Comparison of ENCODE assay signal across 12 cellular contexts in genomic region chr2:106140913-106141312, GRCh38. TPM values are rescaled to one million over a fixed set of nuclear protein-coding genes. Genes with fewer than 3 reads are reported as not detected.
DNase-seq lines count a peak whose midpoint lies in the region; ATAC-seq and TF ChIP-seq lines count a peak whose summit lies in the region.
"Had no signal": no experiment of that assay in that cellular context is flagged by ENCODE, and none has a peak within 500 bp of the region (broad histone marks: within the 10 kb centered on the region; RNA-seq: fewer than 3 reads in every experiment).

No MANE protein-coding gene starts in this region.

- peak overlapping the region; percentile 53 for H3K27ac Mint-ChIP-seq in T-helper 1 cell treated with Interleukin-12 subunit alpha and Interleukin-12 subunit beta and Interleukin-4 antibody, amounts not matched to agents 30 μg/mL and 1 μg/mL, for 36 hours
- peak overlapping the region; percentile 81 for H3K27ac Mint-ChIP-seq in activated T-helper 17 cell treated with anti-CD3 and anti-CD28 coated beads, Interleukin-2, amount 50 U/mL, for 72 hours
- peak overlapping the region in 2 of 3 experiments; percentile 27 to 31 for H3K27ac Mint-ChIP-seq in nephron
- H3K27ac Mint-ChIP-seq: neural progenitor cell had no signal

- no peak for DNase-seq in T-helper 1 cell
- no peak for DNase-seq in NCI-H2029 treated with DMSO at 0.1 percent for 48 hours (lab: John Stamatoyannopoulos, UW)
- no peak for DNase-seq in activated CD4-positive, CD25-positive, alpha-beta regulatory T cell treated with anti-CD3 and anti-CD28 coated beads, Interleukin-2, amount 50 U/mL, for 72 hours
- no peak for DNase-seq in GM19240 (ENCODE audit: insufficient read length, low spot score)
- DNase-seq: DMS79; stimulated activated CD4-positive, alpha-beta T cell treated with anti-CD3 and anti-CD28 coated beads, Interleukin-12 subunit alpha, Interleukin-12 subunit beta, amount 100 ng/mL, for 4 hours; upper lobe of right lung had no signal

- H3K27me3 Mint-ChIP-seq in T-helper 1 cell treated with Interleukin-12 subunit alpha and Interleukin-12 subunit beta and Interleukin-4 antibody, amounts not matched to agents 30 μg/mL and 1 μg/mL, for 36 hours (ENCODE audit: low read depth) = no peaks in the 10 kb centered on the region
- no peaks in the 10 kb centered on the region for H3K27me3 Mint-ChIP-seq in activated T-helper 17 cell treated with anti-CD3 and anti-CD28 coated beads, Interleukin-2, amount 50 U/mL, for 72 hours
- H3K27me3 Mint-ChIP-seq in nephron (ENCODE audit: low read depth) = no peaks in the 10 kb centered on the region

- ATAC-seq in GM18502 (IDR thresholded peaks at IDR 0.05; ENCODE audit: poor library complexity, unreplicated experiment) = peak; percentile 29
- peak; percentile 3 for ATAC-seq in activated T-helper 17 cell treated with anti-CD3 and anti-CD28 coated beads, Interleukin-2, amount 50 U/mL, for 72 hours (replicated peaks)
- ATAC-seq: upper lobe of right lung had no signal

- no peaks in the 10 kb centered on the region for H3K9me3 Mint-ChIP-seq in T-helper 1 cell treated with Interleukin-12 subunit alpha and Interleukin-12 subunit beta and Interleukin-4 antibody, amounts not matched to agents 30 μg/mL and 1 μg/mL, for 36 hours
- no peaks in the 10 kb centered on the region for H3K9me3 Mint-ChIP-seq in activated T-helper 17 cell treated with anti-CD3 and anti-CD28 coated beads, Interleukin-2, amount 50 U/mL, for 72 hours
- H3K9me3 Mint-ChIP-seq in nephron = no peaks in the 10 kb centered on the region

- H3K4me1 Mint-ChIP-seq in T-helper 1 cell treated with Interleukin-12 subunit alpha and Interleukin-12 subunit beta and Interleukin-4 antibody, amounts not matched to agents 30 μg/mL and 1 μg/mL, for 36 hours (ENCODE audit: low read depth) = peaks cover 58% of the 10 kb centered on the region
- peaks cover 59% of the 10 kb centered on the region for H3K4me1 Mint-ChIP-seq in activated T-helper 17 cell treated with anti-CD3 and anti-CD28 coated beads, Interleukin-2, amount 50 U/mL, for 72 hours
- peaks cover 28% of the 10 kb centered on the region for H3K4me1 Mint-ChIP-seq in nephron

- peaks cover 34% of the 10 kb centered on the region for H3K36me3 Mint-ChIP-seq in T-helper 1 cell treated with Interleukin-12 subunit alpha and Interleukin-12 subunit beta and Interleukin-4 antibody, amounts not matched to agents 30 μg/mL and 1 μg/mL, for 36 hours (ENCODE audit: low read depth)
- H3K36me3 Mint-ChIP-seq in activated T-helper 17 cell treated with anti-CD3 and anti-CD28 coated beads, Interleukin-2, amount 50 U/mL, for 72 hours (ENCODE audit: low read depth) = peaks cover 70% of the 10 kb centered on the region
- H3K36me3 Mint-ChIP-seq in nephron (ENCODE audit: low read depth) = peaks cover 55% of the 10 kb centered on the region

- peak overlapping the region; percentile 40 for H3K4me3 Mint-ChIP-seq in T-helper 1 cell treated with Interleukin-12 subunit alpha and Interleukin-12 subunit beta and Interleukin-4 antibody, amounts not matched to agents 30 μg/mL and 1 μg/mL, for 36 hours
- peak overlapping the region; percentile 85 for H3K4me3 Mint-ChIP-seq in activated T-helper 17 cell treated with anti-CD3 and anti-CD28 coated beads, Interleukin-2, amount 50 U/mL, for 72 hours
- no peak overlapping the region for H3K4me3 Mint-ChIP-seq in nephron
- H3K4me3 Mint-ChIP-seq: neural progenitor cell had no signal

- no peak for TF ChIP-seq CTCF in nephron (IDR thresholded peaks at IDR 0.05; ENCODE audit: unreplicated experiment in 3 of 3)

RNA-seq across cellular contexts. Expression of gene UXS1, which starts 53.2 kb away (rescaled TPM):
- 100 to 1,000 TPM in 1 of 2 donors, 10 to 100 TPM in 1; 62.0 to 105 TPM for total RNA-seq in activated T-helper 17 cell treated with anti-CD3 and anti-CD28 coated beads, Interleukin-2, amount 50 U/mL, for 72 hours

Comparison
In these comparisons a context has a peak if more than half of its experiments do, and no peak if none do; other contexts are left out.
1. H3K27ac Mint-ChIP-seq: peak in every context shown above with its lines; median percentile 81 in activated T-helper 17 cell treated with anti-CD3 and anti-CD28 coated beads, Interleukin-2, amount 50 U/mL, for 72 hours; 53 in T-helper 1 cell treated with Interleukin-12 subunit alpha and Interleukin-12 subunit beta and Interleukin-4 antibody, amounts not matched to agents 30 μg/mL and 1 μg/mL, for 36 hours; 29 in nephron.
2. H3K4me3 Mint-ChIP-seq: peak in T-helper 1 cell treated with Interleukin-12 subunit alpha and Interleukin-12 subunit beta and Interleukin-4 antibody, amounts not matched to agents 30 μg/mL and 1 μg/mL, for 36 hours (single experiment) and activated T-helper 17 cell treated with anti-CD3 and anti-CD28 coated beads, Interleukin-2, amount 50 U/mL, for 72 hours (single experiment); none in nephron (0 of 3).